Comparison of ENCODE assay signal across 15 cellular contexts in the genomic region with DNA sequence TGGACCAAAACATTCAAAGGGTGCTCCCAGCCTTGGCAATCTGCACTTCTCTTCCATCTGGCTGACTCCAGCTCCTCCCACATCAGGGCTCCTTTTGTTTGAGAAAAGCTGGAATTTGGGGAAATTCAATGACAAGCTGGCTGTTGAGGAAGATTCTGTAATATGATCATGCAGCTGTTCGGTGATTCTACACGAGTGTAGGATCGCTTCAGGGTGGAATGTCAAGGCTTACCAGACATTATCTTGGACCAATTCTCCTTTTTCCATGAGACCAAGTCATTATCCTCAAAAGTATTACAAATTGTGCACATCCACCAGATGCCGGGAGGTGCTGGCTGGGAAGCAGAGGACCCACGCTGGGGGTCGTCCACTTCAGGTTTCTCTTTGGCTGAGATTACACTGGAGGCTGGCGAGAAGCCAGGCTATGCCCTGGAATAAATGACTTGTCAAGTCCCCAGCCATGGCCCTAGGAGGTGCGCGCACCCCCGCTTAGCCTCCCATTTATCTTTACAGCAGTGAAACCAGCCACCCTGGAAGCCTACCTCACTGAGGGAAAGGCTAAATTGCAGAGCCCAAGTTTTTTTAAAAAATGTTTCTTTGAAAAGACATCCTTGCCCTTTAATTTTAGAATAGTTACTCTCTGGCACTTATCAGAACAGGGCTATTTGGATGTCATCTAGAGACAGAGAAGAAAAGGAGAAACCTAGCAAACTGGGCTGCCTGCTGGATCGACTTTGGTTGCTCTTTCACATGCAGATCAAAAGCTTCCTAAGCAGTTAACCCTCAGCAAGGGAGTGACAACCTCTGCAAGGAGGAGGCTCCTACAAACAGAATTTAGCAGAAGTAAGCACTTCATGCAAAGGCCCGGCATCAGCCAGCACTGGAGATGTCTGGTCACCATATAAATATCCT.
DNase-seq lines count a peak whose midpoint lies in the region; ATAC-seq and TF ChIP-seq lines count a peak whose summit lies in the region.
"Had no signal": no experiment of that assay in that cellular context is flagged by ENCODE, and none has a peak within 500 bp of the region (broad histone marks: within the 10 kb centered on the region; RNA-seq: fewer than 3 reads in every experiment).

No MANE protein-coding gene starts in this region.

- H3K9ac ChIP-seq in iPS-18a (ENCODE audit: low read length), result no peak overlapping the region

- H3K27ac ChIP-seq in iPS-18a (ENCODE audit: low read length), result no peak overlapping the region
- H3K27ac ChIP-seq: 22Rv1 had no signal

- no peaks in the 10 kb centered on the region for H3K9me3 ChIP-seq in iPS-18a (ENCODE audit: control insufficient read depth, low read depth, low read length)

- H3K36me3 Mint-ChIP-seq in stimulated activated memory B cell treated with anti-CD40 and anti-IgM and Interleukin-4, amounts not matched to agents 10 μg/mL and 1 μg/mL and 100 μg/mL, for 72 hours, result no peaks in the 10 kb centered on the region
- H3K36me3 Mint-ChIP-seq: activated naive CD4-positive, alpha-beta T cell treated with anti-CD3 and anti-CD28 coated beads, Interleukin-2, amount 50 U/mL, for 24 hours; immature natural killer cell had no signal

- peaks cover 26% of the 10 kb centered on the region for H3K4me1 ChIP-seq in iPS-18a (ENCODE audit: control insufficient read depth, low read depth, low read length)

- H3K27me3 Mint-ChIP-seq in stimulated activated memory B cell treated with anti-CD40 and anti-IgM and Interleukin-4, amounts not matched to agents 10 μg/mL and 1 μg/mL and 100 μg/mL, for 72 hours, result no peaks in the 10 kb centered on the region
- H3K27me3 Mint-ChIP-seq: activated naive CD4-positive, alpha-beta T cell treated with anti-CD3 and anti-CD28 coated beads, Interleukin-2, amount 50 U/mL, for 24 hours had no signal

- no peak for ATAC-seq in stimulated activated memory B cell treated with anti-CD40 and anti-IgM and Interleukin-4, amounts not matched to agents 10 μg/mL and 1 μg/mL and 100 μg/mL, for 72 hours
- no peak for ATAC-seq in HG02571 (IDR thresholded peaks at IDR 0.05; ENCODE audit: unreplicated experiment)

- peaks cover 4% of the 10 kb centered on the region for H3K4me1 Mint-ChIP-seq in stimulated activated memory B cell treated with anti-CD40 and anti-IgM and Interleukin-4, amounts not matched to agents 10 μg/mL and 1 μg/mL and 100 μg/mL, for 72 hours
- H3K4me1 Mint-ChIP-seq: immature natural killer cell had no signal

- H3K27me3 ChIP-seq in iPS-18a (ENCODE audit: control insufficient read depth, insufficient read depth, low read length), result no peaks in the 10 kb centered on the region

- POLR2A ChIA-PET in HEK293T (lab: Yijun Ruan, JAX), result interaction anchor here (1.0 kb wide), 1 partner anchor 42 kb away, joined by 3 read pairs; the partner anchor contains the start of gene LCLAT1

- H3K4me3 ChIP-seq in iPS-18a (ENCODE audit: low read length), result peak overlapping the region; percentile 20

- CTCF ChIA-PET in HEK293T (lab: Yijun Ruan, JAX), result no interaction called here

- H3K9me3 Mint-ChIP-seq in stimulated activated memory B cell treated with anti-CD40 and anti-IgM and Interleukin-4, amounts not matched to agents 10 μg/mL and 1 μg/mL and 100 μg/mL, for 72 hours, result no peaks in the 10 kb centered on the region
- H3K9me3 Mint-ChIP-seq: activated naive CD4-positive, alpha-beta T cell treated with anti-CD3 and anti-CD28 coated beads, Interleukin-2, amount 50 U/mL, for 24 hours; immature natural killer cell had no signal

- H3K4me3 Mint-ChIP-seq in stimulated activated memory B cell treated with anti-CD40 and anti-IgM and Interleukin-4, amounts not matched to agents 10 μg/mL and 1 μg/mL and 100 μg/mL, for 72 hours, result no peak overlapping the region
- H3K4me3 Mint-ChIP-seq: activated naive CD4-positive, alpha-beta T cell treated with anti-CD3 and anti-CD28 coated beads, Interleukin-2, amount 50 U/mL, for 24 hours; immature natural killer cell had no signal

- DNase-seq in NCI-H1105 treated with DMSO at 0.1 percent for 48 hours (lab: John Stamatoyannopoulos, UW) (peak; percentile 54), NCI-H1105 (lab: John Stamatoyannopoulos, UW) (no peak), OCI-M1 (lab: John Stamatoyannopoulos, UW) (peak; percentile 37), NCI-H2107 (lab: John Stamatoyannopoulos, UW) (no peak), HEK293T (ENCODE audit: extremely low spot score) (no peak)
- DNase-seq: activated CD4-positive, alpha-beta T cell treated with anti-CD3 and anti-CD28 coated beads for 48 hours; DND-41; effector CD4-positive, alpha-beta T cell; immature natural killer cell; SHP77 treated with DMSO at 0.1 percent for 48 hours had no signal

- peak overlapping the region; percentile 49 for H3K27ac Mint-ChIP-seq in stimulated activated memory B cell treated with anti-CD40 and anti-IgM and Interleukin-4, amounts not matched to agents 10 μg/mL and 1 μg/mL and 100 μg/mL, for 72 hours
- H3K27ac Mint-ChIP-seq: activated naive CD4-positive, alpha-beta T cell treated with anti-CD3 and anti-CD28 coated beads, Interleukin-2, amount 50 U/mL, for 24 hours had no signal

- H3K36me3 ChIP-seq in iPS-18a (ENCODE audit: control insufficient read depth, low read depth, low read length), result no peaks in the 10 kb centered on the region

TF ChIP-seq in HEK293T, 16 proteins besides CTCF, POLR2A, EP300 and RAD21:
- TF ChIP-seq NFRKB (IDR thresholded peaks at IDR 0.05) (no peak), CTBP1 (IDR thresholded peaks at IDR 0.05; ENCODE audit: borderline replicate concordance) (no peak), LEF1 (IDR thresholded peaks at IDR 0.05; ENCODE audit: borderline replicate concordance) (no peak), PKNOX1 (IDR thresholded peaks at IDR 0.05) (no peak), BHLHE40 (IDR thresholded peaks at IDR 0.05; ENCODE audit: borderline replicate concordance) (no peak), FOXA1 (IDR thresholded peaks at IDR 0.05) (no peak), SUZ12 (IDR thresholded peaks at IDR 0.05) (no peak), L3MBTL2 (conservative IDR thresholded peaks at IDR 0.05) (no peak), HDGF (IDR thresholded peaks at IDR 0.05; ENCODE audit: borderline replicate concordance) (no peak), TARDBP (IDR thresholded peaks at IDR 0.05) (no peak), FOXK2 (IDR thresholded peaks at IDR 0.05) (no peak), ZNF384 (IDR thresholded peaks at IDR 0.05) (no peak), SP1 (IDR thresholded peaks at IDR 0.05) (no peak), ELF4 (IDR thresholded peaks at IDR 0.05) (no peak), FOXM1 (IDR thresholded peaks at IDR 0.05; ENCODE audit: borderline replicate concordance) (no peak), ARNT (IDR thresholded peaks at IDR 0.05) (no peak)

Comparison
In these comparisons a context has a peak if more than half of its experiments do, and no peak if none do; other contexts are left out.
1. DNase-seq: peak in NCI-H1105 treated with DMSO at 0.1 percent for 48 hours (single experiment) and OCI-M1 (single experiment); none in NCI-H1105 (single experiment), NCI-H2107 (single experiment) and HEK293T (single experiment).